In genomic region chr1:202245391-202245790, GRCh38 we compare ENCODE assay signal across 24 cellular contexts. TPM values are rescaled to one million over a fixed set of nuclear protein-coding genes. Genes with fewer than 3 reads are reported as not detected.
"Had no signal": no experiment of that assay in that cellular context is flagged by ENCODE, and none has a peak within 500 bp of the region (broad histone marks: within the 10 kb centered on the region; RNA-seq: fewer than 3 reads in every experiment).

No MANE protein-coding gene starts in this region.

- ATAC-seq: activated naive CD8-positive, alpha-beta T cell treated with anti-CD3 and anti-CD28 coated beads, Interleukin-2, amount 50 U/mL, for 24 hours; body of pancreas; foreskin keratinocyte; left lung; SK-N-SH treated with all-trans-retinoic acid at 6 μM for 48 hours; T-cell; upper lobe of right lung; WTC11 had no signal

- H3K4me3 ChIP-seq: body of pancreas, left lung, thyroid gland, upper lobe of right lung had no signal

- H3K36me3 Mint-ChIP-seq: T-cell, WTC11 had no signal

- H3K4me3 Mint-ChIP-seq: activated naive CD8-positive, alpha-beta T cell treated with anti-CD3 and anti-CD28 coated beads, Interleukin-2, amount 50 U/mL, for 24 hours; nephron; T-cell; WTC11 had no signal

- DNase-seq: activated CD8-positive, alpha-beta memory T cell treated with anti-CD3 and anti-CD28 coated beads, Interleukin-2, amount 50 U/mL, for 4 hours; activated gamma-delta T cell; activated naive CD4-positive, alpha-beta T cell treated with anti-CD3 and anti-CD28 coated beads, Interleukin-2, amount 50 U/mL, for 16 hours; activated naive CD8-positive, alpha-beta T cell treated with anti-CD3 and anti-CD28 coated beads, Interleukin-2, amount 50 U/mL, for 24 hours; activated T-cell treated with anti-CD3 and anti-CD28 coated beads, Interleukin-2, amount 50 U/mL, for 48 hours; body of pancreas; caudate nucleus; dermis blood vessel endothelial cell; effector CD8-positive, alpha-beta T cell; foreskin keratinocyte; kidney glomerular epithelial cell; left lung; mammary epithelial cell; midbrain; stimulated activated CD4-positive, alpha-beta T cell treated with anti-CD3 and anti-CD28 coated beads, Interleukin-4, amount 100 ng/mL, for 24 hours; stimulated activated naive CD4-positive, alpha-beta T cell treated with Interleukin-2 at 50 U/mL for 16 hours; substantia nigra; T-cell; thyroid gland; upper lobe of right lung had no signal

- H3K9me3 ChIP-seq: body of pancreas, left lung, thyroid gland, upper lobe of right lung had no signal

- H3K27ac ChIP-seq: body of pancreas, foreskin keratinocyte, left lung, thyroid gland, upper lobe of right lung had no signal

- H3K4me1 Mint-ChIP-seq: activated naive CD8-positive, alpha-beta T cell treated with anti-CD3 and anti-CD28 coated beads, Interleukin-2, amount 50 U/mL, for 24 hours; T-cell had no signal

- H3K4me1 ChIP-seq: body of pancreas, foreskin keratinocyte, left lung, upper lobe of right lung had no signal

- H3K27me3 ChIP-seq: body of pancreas, thyroid gland, upper lobe of right lung had no signal

- H3K36me3 ChIP-seq: left lung, thyroid gland, upper lobe of right lung had no signal

- H3K27ac Mint-ChIP-seq: activated naive CD8-positive, alpha-beta T cell treated with anti-CD3 and anti-CD28 coated beads, Interleukin-2, amount 50 U/mL, for 24 hours; nephron; T-cell; WTC11 had no signal

- H3K9me3 Mint-ChIP-seq: activated naive CD8-positive, alpha-beta T cell treated with anti-CD3 and anti-CD28 coated beads, Interleukin-2, amount 50 U/mL, for 24 hours; nephron; T-cell; WTC11 had no signal

RNA-seq across cellular contexts. Expression of gene LGR6, which starts 51.8 kb away (rescaled TPM):
- total RNA-seq: dermis blood vessel endothelial cell, glomerular endothelial cell had no signal
